Comparison of ENCODE assay signal across 1 cellular context in genomic region chr4:39435875-39436563, GRCh38.
TF ChIP-seq lines count a peak whose summit lies in the region.

No MANE protein-coding gene starts in this region.

TF ChIP-seq in SK-N-SH, 30 proteins besides CTCF, POLR2A, EP300 and RAD21 (continued from another document):
- no peak for TF ChIP-seq REST (IDR thresholded peaks at IDR 0.05; ENCODE audit: low read depth, low read length)
